In genomic region chr10:101741938-101742337, GRCh38 we compare ENCODE assay signal across 12 cellular contexts. TPM values are rescaled to one million over a fixed set of nuclear protein-coding genes. Genes with fewer than 3 reads are reported as not detected.
"Had no signal": no experiment of that assay in that cellular context is flagged by ENCODE, and none has a peak within 500 bp of the region (broad histone marks: within the 10 kb centered on the region; RNA-seq: fewer than 3 reads in every experiment).

No MANE protein-coding gene starts in this region.

- H3K9me3 ChIP-seq: HAP-1 had no signal

- DNase-seq: GM23248, GOT3, H7, H9, HCEC 1CT, HFFc6 had no signal

- H3K27ac ChIP-seq: GM23248 had no signal

- H3K9ac ChIP-seq: GM23248 had no signal

- H3K4me3 ChIP-seq: GM23248, GM23338, HAP-1 had no signal

- H3K36me3 ChIP-seq: HAP-1 had no signal

- FAIRE-seq: H1, H54 had no signal

- H3K4me2 ChIP-seq: GM23338 had no signal

- ATAC-seq: GM23338, HCT116 had no signal

- H2AFZ ChIP-seq: GM23248 had no signal

RNA-seq across cellular contexts. Expression of gene FGF8, which starts 34.0 kb away (rescaled TPM):
- total RNA-seq: GM23248, H4, HFFc6 had no signal
- polyA plus RNA-seq: GM23248 had no signal
